Comparison of ENCODE assay signal across 23 cellular contexts in the genomic region with DNA sequence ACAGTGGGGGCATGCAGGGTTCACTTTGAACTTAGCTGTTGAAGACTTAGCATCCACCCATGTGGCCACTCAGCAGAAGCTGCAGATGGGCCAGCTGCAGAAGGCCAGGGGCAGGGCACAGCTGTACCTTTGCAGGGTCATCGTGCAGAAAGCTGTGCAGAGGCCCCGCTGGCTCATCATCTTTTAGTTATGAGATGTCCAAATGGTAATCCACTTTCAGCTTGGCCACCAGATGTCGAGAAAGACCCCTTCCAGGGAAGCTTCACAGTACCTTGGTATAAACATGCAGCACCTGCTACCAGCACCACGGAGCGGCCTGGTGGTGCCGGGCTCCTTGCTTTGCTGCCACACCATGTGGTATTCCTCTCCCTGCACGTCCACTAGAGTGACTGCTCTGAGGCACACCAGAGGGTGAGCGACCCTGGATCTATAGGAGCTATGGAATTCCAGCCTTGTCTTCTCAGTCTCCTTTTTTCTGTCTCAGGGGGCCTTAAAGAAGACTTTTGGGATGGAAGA.
"Had no signal": no experiment of that assay in that cellular context is flagged by ENCODE, and none has a peak within 500 bp of the region (broad histone marks: within the 10 kb centered on the region; RNA-seq: fewer than 3 reads in every experiment).

No MANE protein-coding gene starts in this region.

- H3K9ac ChIP-seq: neural progenitor cell had no signal

- H3K27me3 ChIP-seq: colonic mucosa, esophagus squamous epithelium, gastrocnemius medialis, neural progenitor cell had no signal

- FAIRE-seq: astrocyte, small intestine, TTC549 had no signal

- DNase-seq: activated CD4-positive, alpha-beta T cell treated with anti-CD3 and anti-CD28 coated beads for 1 hour; activated CD8-positive, alpha-beta memory T cell treated with anti-CD3 and anti-CD28 coated beads for 24 hours; activated CD8-positive, alpha-beta memory T cell treated with anti-CD3 and anti-CD28 coated beads, Interleukin-2, amount 50 U/mL, for 4 hours; activated naive CD4-positive, alpha-beta T cell treated with Interleukin-2 at 50 U/mL for 16 hours; activated naive CD8-positive, alpha-beta T cell treated with anti-CD3 and anti-CD28 coated beads for 36 hours; activated T-cell treated with anti-CD3 and anti-CD28 coated beads, Interleukin-2, amount 50 U/mL, for 24 hours; central memory CD4-positive, alpha-beta T cell; colonic mucosa; esophagus squamous epithelium; gastrocnemius medialis; head of caudate nucleus; hypothalamus; left ventricle myocardium inferior; naive thymus-derived CD4-positive, alpha-beta T cell; small intestine; stimulated activated CD4-positive, alpha-beta T cell treated with anti-CD3 and anti-CD28 coated beads, Interleukin-15, amount 100 ng/mL, for 24 hours; stimulated activated naive CD4-positive, alpha-beta T cell had no signal

- H3K4me1 ChIP-seq: colonic mucosa, esophagus squamous epithelium, gastrocnemius medialis, left ventricle myocardium inferior, neural progenitor cell had no signal

- H3K4me3 ChIP-seq: colonic mucosa, esophagus squamous epithelium, gastrocnemius medialis, left ventricle myocardium inferior, neural progenitor cell, thoracic aorta had no signal

- H3K4me2 ChIP-seq: neural progenitor cell had no signal

- H3K9me3 ChIP-seq: colonic mucosa, esophagus squamous epithelium, gastrocnemius medialis, left ventricle myocardium inferior, thoracic aorta had no signal

- H2AFZ ChIP-seq: neural progenitor cell had no signal

- ATAC-seq: activated T-helper 17 cell treated with anti-CD3 and anti-CD28 coated beads, Interleukin-2, amount 50 U/mL, for 72 hours; gastrocnemius medialis; naive thymus-derived CD4-positive, alpha-beta T cell; sciatic nerve had no signal

- H3K27ac ChIP-seq: colonic mucosa, esophagus squamous epithelium, gastrocnemius medialis, left ventricle myocardium inferior, neural progenitor cell, thoracic aorta had no signal

- H3K36me3 ChIP-seq: colonic mucosa, esophagus squamous epithelium, gastrocnemius medialis, left ventricle myocardium inferior, neural progenitor cell, thoracic aorta had no signal
